In the genomic region with DNA sequence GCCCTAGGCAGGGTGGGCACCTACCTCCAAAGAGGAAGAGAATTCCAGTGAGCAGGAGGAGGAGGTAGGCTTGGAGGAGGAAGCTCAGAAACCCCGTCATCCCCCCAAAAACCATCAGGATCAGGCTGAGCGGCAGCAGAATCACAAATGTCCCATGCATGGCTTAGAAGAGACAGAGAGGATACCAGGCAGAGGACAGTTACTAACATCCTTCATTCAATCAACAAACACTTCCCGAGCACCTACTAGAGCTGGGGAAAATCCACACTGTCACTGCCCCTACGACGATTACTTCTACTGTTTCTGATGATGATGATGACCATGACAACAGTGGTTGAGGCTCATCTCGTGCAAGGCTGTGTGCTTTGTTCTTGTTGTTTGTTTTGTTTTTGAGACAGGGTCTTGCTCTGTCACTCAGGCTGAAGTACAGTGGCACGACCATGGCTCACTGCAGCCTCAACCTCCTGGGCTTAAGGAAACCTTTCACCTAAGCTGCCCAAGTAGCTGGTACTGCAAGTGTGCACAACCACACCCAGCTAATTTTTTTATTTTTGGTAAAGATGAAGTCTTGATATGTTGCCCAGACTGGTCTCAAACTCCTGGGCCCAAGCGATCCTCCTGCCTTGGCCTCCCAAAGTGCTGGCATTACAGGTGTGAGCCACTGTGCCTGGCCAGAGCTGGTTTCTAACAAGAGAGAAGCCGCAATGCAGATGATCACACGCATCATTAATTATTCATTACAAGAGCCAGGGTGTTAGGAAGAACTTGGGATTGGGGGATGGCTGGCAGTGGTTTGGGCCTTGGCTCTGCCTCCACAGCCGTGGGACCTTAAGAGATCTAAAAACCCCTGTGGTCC, we compare ENCODE assay signal across 1 cellular context.
TF ChIP-seq lines count a peak whose summit lies in the region.

No MANE protein-coding gene starts in this region.

TF ChIP-seq in H1, 55 proteins besides CTCF, POLR2A, EP300 and RAD21:
- no peak for TF ChIP-seq RNF2 (IDR thresholded peaks at IDR 0.05; ENCODE audit: borderline replicate concordance, low read depth, low read length, missing control alignments, poor library complexity, severe bottlenecking)
- no peak for TF ChIP-seq ZNF274 (IDR thresholded peaks at IDR 0.05; ENCODE audit: borderline replicate concordance, extremely low read depth, low read length)
- TF ChIP-seq BRCA1 (IDR thresholded peaks at IDR 0.05; ENCODE audit: low read depth, low read length): no peak
- TF ChIP-seq, protein P1, sequence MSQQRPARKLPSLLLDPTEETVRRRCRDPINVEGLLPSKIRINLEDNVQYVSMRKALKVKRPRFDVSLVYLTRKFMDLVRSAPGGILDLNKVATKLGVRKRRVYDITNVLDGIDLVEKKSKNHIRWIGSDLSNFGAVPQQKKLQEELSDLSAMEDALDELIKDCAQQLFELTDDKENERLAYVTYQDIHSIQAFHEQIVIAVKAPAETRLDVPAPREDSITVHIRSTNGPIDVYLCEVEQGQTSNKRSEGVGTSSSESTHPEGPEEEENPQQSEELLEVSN (IDR thresholded peaks at IDR 0.05): no peak
- no peak for TF ChIP-seq POLR2AphosphoS5 (IDR thresholded peaks at IDR 0.05; ENCODE audit: low read depth, low read length)
- no peak for TF ChIP-seq KDM4A (IDR thresholded peaks at IDR 0.05; ENCODE audit: low read depth, low read length, severe bottlenecking)
- no peak for TF ChIP-seq RFX5 (IDR thresholded peaks at IDR 0.05; ENCODE audit: borderline replicate concordance, low read depth, low read length)
- no peak for TF ChIP-seq SP1 (IDR thresholded peaks at IDR 0.05; ENCODE audit: low read depth, low read length)
